In the genomic region with DNA sequence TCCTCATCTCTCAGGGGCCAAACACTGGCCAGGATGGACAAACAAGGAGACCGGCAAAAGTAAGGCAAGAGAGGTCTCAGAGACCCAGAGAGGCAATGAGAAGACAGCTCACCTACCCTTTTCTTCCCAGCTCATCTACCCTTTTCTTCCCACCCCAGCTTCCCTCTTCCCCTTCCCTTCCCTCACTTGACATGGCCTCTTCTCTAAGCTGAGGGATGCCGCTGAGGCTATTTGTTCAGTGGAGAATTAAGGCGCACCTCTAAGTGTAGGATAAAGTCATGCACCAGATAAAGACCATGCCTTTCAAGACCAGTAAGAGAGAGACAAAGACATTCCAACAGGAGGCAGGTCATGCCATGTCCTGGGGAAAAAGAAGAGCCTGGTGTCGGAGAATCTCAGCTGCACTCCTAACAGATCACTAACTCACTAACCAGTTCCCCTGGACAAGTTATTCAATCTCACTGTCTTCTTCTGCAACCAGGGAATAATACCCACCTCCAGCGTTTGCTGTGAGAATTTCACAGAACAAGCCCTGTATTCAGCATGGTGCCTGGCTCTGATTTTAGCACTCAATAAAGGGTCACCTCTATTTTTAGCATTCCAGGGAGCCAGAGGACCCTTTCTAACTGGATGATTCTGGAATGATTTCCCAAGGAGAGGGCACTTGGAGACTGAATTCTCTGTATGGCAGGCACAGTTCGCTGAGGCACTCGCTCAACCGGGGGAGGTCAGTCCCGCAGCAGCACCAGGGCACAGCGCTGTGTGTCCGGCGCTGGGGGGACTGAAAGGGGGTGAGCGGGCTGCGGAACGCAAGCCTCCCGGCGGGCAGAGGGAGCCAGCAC, we compare ENCODE assay signal across 8 cellular contexts. TPM values are rescaled to one million over a fixed set of nuclear protein-coding genes. Genes with fewer than 3 reads are reported as not detected.
DNase-seq lines count a peak whose midpoint lies in the region; ATAC-seq and TF ChIP-seq lines count a peak whose summit lies in the region.

No MANE protein-coding gene starts in this region.

- H3K27me3 ChIP-seq in spleen (replicated peaks in 1 of 7), result peaks cover 0 to 34% (median 0%) of the 10 kb centered on the region in 7 donors

- peak overlapping the region; percentile 77 for H3K4me3 Mint-ChIP-seq in activated T-cell treated with anti-CD3 and anti-CD28 coated beads, Interleukin-2, amount 50 U/mL, for 4 hours

- no peaks in the 10 kb centered on the region for H3K9me3 ChIP-seq in iPS-18c (ENCODE audit: control insufficient read depth, insufficient read depth, low read length)
- H3K9me3 ChIP-seq in spleen, result no peaks in the 10 kb centered on the region

- H3K4me3 ChIP-seq in HFF-Myc (replicated peaks; ENCODE audit: low read depth, low read length), result peak overlapping the region; percentile 83
- peak overlapping the region; percentile 67 for H3K4me3 ChIP-seq in iPS-18c (ENCODE audit: insufficient read depth, low read depth, low read length)
- peak overlapping the region; percentile 64 to 89 (median 70) for H3K4me3 ChIP-seq in spleen

- H3K4me1 Mint-ChIP-seq in activated T-cell treated with anti-CD3 and anti-CD28 coated beads, Interleukin-2, amount 50 U/mL, for 4 hours (ENCODE audit: low read depth), result peaks cover 28% of the 10 kb centered on the region

- ATAC-seq in activated T-cell treated with anti-CD3 and anti-CD28 coated beads, Interleukin-2, amount 50 U/mL, for 4 hours, result no peak
- ATAC-seq in HG02759 (IDR thresholded peaks at IDR 0.05; ENCODE audit: unreplicated experiment) (no peak), GM21528 (IDR thresholded peaks at IDR 0.05; ENCODE audit: low FRiP score, unreplicated experiment) (no peak)

- in situ Hi-C loops in ACHN (cut with HindIII; ENCODE audit: low pct_ligation_motif_present, low pct_unique_long_range_greater_than_20kb, low sequenced_read_pairs), result no loop called here

- TF ChIP-seq CTCF in HFF-Myc (IDR thresholded peaks at IDR 0.05; ENCODE audit: low read depth, low read length, missing control alignments) (no peak), spleen (IDR thresholded peaks at IDR 0.05 in 8 of 11, conservative IDR thresholded peaks at IDR 0.05 in 3 of 11) (no peak)

- no peaks in the 10 kb centered on the region for H3K36me3 ChIP-seq in spleen

- peak overlapping the region; percentile 96 to 100 (median 98) for H3K27ac ChIP-seq in spleen

- TF ChIP-seq POLR2A in spleen (IDR thresholded peaks at IDR 0.05), result no peak

- peaks cover 0 to 54% (median 27%) of the 10 kb centered on the region in 6 donors for H3K4me1 ChIP-seq in spleen

- H3K36me3 Mint-ChIP-seq in activated T-cell treated with anti-CD3 and anti-CD28 coated beads, Interleukin-2, amount 50 U/mL, for 4 hours (ENCODE audit: insufficient read depth), result no peaks in the 10 kb centered on the region

- no peaks in the 10 kb centered on the region for H3K9me3 Mint-ChIP-seq in activated T-cell treated with anti-CD3 and anti-CD28 coated beads, Interleukin-2, amount 50 U/mL, for 4 hours

- DNase-seq in HFF-Myc (ENCODE audit: extremely low read depth, low read depth) (no peak), spleen (peak; percentile 11), HuH-7.5 (ENCODE audit: low spot score) (no peak), ACHN (no peak)
- no peak for DNase-seq in activated T-cell treated with anti-CD3 and anti-CD28 coated beads, Interleukin-2, amount 50 U/mL, for 4 hours

- 33 to 44% (median 35%) methylated on average over 12 to 17 of the region's 17 CpGs for WGBS in spleen, 5 donors

- intact Hi-C loops in spleen (cut with DNase I; ENCODE audit: low total_unique reads), result no loop called here

- H3K27me3 Mint-ChIP-seq in activated T-cell treated with anti-CD3 and anti-CD28 coated beads, Interleukin-2, amount 50 U/mL, for 4 hours (ENCODE audit: low read depth), result no peaks in the 10 kb centered on the region

RNA-seq across cellular contexts. Expression of gene FOSL2, which starts 3.0 kb away (rescaled TPM):
- 10 to 100 TPM; 71.5 to 98.6 (median 90.4) TPM for total RNA-seq in activated T-cell treated with anti-CD3 and anti-CD28 coated beads, Interleukin-2, amount 50 U/mL, for 4 hours
- 100 to 1,000 TPM in 3 of 7 donors, 10 to 100 TPM in 4; 53.0 to 134 (median 97.1) TPM for total RNA-seq in spleen
- 10 to 100 TPM in 1 of 3 donors, 1 to 10 TPM in 2; 3.2 to 14.8 (median 4.7) TPM for polyA plus RNA-seq in spleen
